Comparison of ENCODE assay signal across 14 cellular contexts in genomic region chr12:124484526-124484953, GRCh38.
DNase-seq lines count a peak whose midpoint lies in the region; ATAC-seq and TF ChIP-seq lines count a peak whose summit lies in the region.
"Had no signal": no experiment of that assay in that cellular context is flagged by ENCODE, and none has a peak within 500 bp of the region (broad histone marks: within the 10 kb centered on the region; RNA-seq: fewer than 3 reads in every experiment).

No MANE protein-coding gene starts in this region.

- TF ChIP-seq CTCF in GM13976 (IDR thresholded peaks at IDR 0.05; ENCODE audit: borderline replicate concordance, control extremely low read depth, extremely low read depth, insufficient read depth, missing control alignments), result no peak

- peak; percentile 54 for DNase-seq in activated CD4-positive, alpha-beta T cell treated with anti-CD3 and anti-CD28 coated beads for 48 hours
- DNase-seq in activated CD4-positive, alpha-beta T cell treated with anti-CD3 and anti-CD28 coated beads, Interleukin-2, amount 10 ng/mL, durations not matched to agents 24 days and 14 days, result no peak
- DNase-seq in GM13976 (ENCODE audit: low spot score), result peak; percentile 73
- peak in 1 of 2 donors; percentile 23 for DNase-seq in memory B cell (ENCODE audit: low spot score in 2 of 2)
- no peak for DNase-seq in DMS153 treated with DMSO at 0.1 percent for 48 hours (lab: John Stamatoyannopoulos, UW; ENCODE audit: unreplicated experiment)
- no peak for DNase-seq in SKM-1 (lab: John Stamatoyannopoulos, UW; ENCODE audit: unreplicated experiment)
- DNase-seq: anterior cingulate cortex, EL, NCI-H146, T-helper 1 cell, trophoblast cell had no signal

- H3K27ac ChIP-seq in KOPT-K1 (ENCODE audit: low read depth, low read length, poor library complexity, severe bottlenecking), result peak overlapping the region; percentile 5

- intact Hi-C loops in activated CD4-positive, alpha-beta T cell treated with anti-CD3 and anti-CD28 coated beads, Interleukin-2, amount 10 ng/mL, durations not matched to agents 24 days and 14 days (cut with micrococcal nuclease), result no loop called here

- H3K4me1 Mint-ChIP-seq in activated CD4-positive, alpha-beta T cell treated with anti-CD3 and anti-CD28 coated beads, Interleukin-2, amount 10 ng/mL, durations not matched to agents 24 days and 14 days, result peaks cover 23% of the 10 kb centered on the region
- peaks cover 40% of the 10 kb centered on the region for H3K4me1 Mint-ChIP-seq in memory B cell

- H3K27me3 Mint-ChIP-seq in activated CD4-positive, alpha-beta T cell treated with anti-CD3 and anti-CD28 coated beads, Interleukin-2, amount 10 ng/mL, durations not matched to agents 24 days and 14 days, result no peaks in the 10 kb centered on the region
- no peaks in the 10 kb centered on the region for H3K27me3 Mint-ChIP-seq in memory B cell

- in situ Hi-C loops in GM13976 (cut with MboI; ENCODE audit: low sequenced_read_pairs, unreplicated experiment), result no loop called here

- H3K9me3 ChIP-seq in KOPT-K1 (ENCODE audit: insufficient read depth, low read length, poor library complexity, severe bottlenecking), result no peaks in the 10 kb centered on the region

- H3K9me3 Mint-ChIP-seq in activated CD4-positive, alpha-beta T cell treated with anti-CD3 and anti-CD28 coated beads, Interleukin-2, amount 10 ng/mL, durations not matched to agents 24 days and 14 days, result no peaks in the 10 kb centered on the region
- H3K9me3 Mint-ChIP-seq in memory B cell, result peaks cover 4% of the 10 kb centered on the region
- H3K9me3 Mint-ChIP-seq: natural killer cell treated with Interleukin-12 subunit alpha and Interleukin-12 subunit beta and Interleukin-15 and Interleukin-18, amount 100 ng/mL, for 72 hours had no signal

- ATAC-seq in memory B cell (ENCODE audit: low read depth), result peak; percentile 66
- no peak for ATAC-seq in GM18907 (IDR thresholded peaks at IDR 0.05; ENCODE audit: unreplicated experiment)
- ATAC-seq: natural killer cell treated with Interleukin-12 subunit alpha and Interleukin-12 subunit beta and Interleukin-15 and Interleukin-18, amount 100 ng/mL, for 72 hours had no signal

- no peak overlapping the region for H3K4me3 Mint-ChIP-seq in activated CD4-positive, alpha-beta T cell treated with anti-CD3 and anti-CD28 coated beads, Interleukin-2, amount 10 ng/mL, durations not matched to agents 24 days and 14 days
- H3K4me3 Mint-ChIP-seq in memory B cell, result peak overlapping the region; percentile 15
- H3K4me3 Mint-ChIP-seq: natural killer cell treated with Interleukin-12 subunit alpha and Interleukin-12 subunit beta and Interleukin-15 and Interleukin-18, amount 100 ng/mL, for 72 hours had no signal

- H3K27ac Mint-ChIP-seq in activated CD4-positive, alpha-beta T cell treated with anti-CD3 and anti-CD28 coated beads, Interleukin-2, amount 10 ng/mL, durations not matched to agents 24 days and 14 days, result no peak overlapping the region
- H3K27ac Mint-ChIP-seq in memory B cell, result peak overlapping the region; percentile 35
- H3K27ac Mint-ChIP-seq: natural killer cell treated with Interleukin-12 subunit alpha and Interleukin-12 subunit beta and Interleukin-15 and Interleukin-18, amount 100 ng/mL, for 72 hours had no signal

- H3K36me3 Mint-ChIP-seq in activated CD4-positive, alpha-beta T cell treated with anti-CD3 and anti-CD28 coated beads, Interleukin-2, amount 10 ng/mL, durations not matched to agents 24 days and 14 days (ENCODE audit: low read depth), result peaks cover 26% of the 10 kb centered on the region
- peaks cover 29% of the 10 kb centered on the region for H3K36me3 Mint-ChIP-seq in memory B cell

- peaks cover 55% of the 10 kb centered on the region for H3K36me3 ChIP-seq in KOPT-K1 (ENCODE audit: insufficient read depth, low read length)

Comparison
In these comparisons a context has a peak if more than half of its experiments do, and no peak if none do; other contexts are left out.
1. DNase-seq: peak in activated CD4-positive, alpha-beta T cell treated with anti-CD3 and anti-CD28 coated beads for 48 hours (single experiment) and GM13976 (single experiment); none in activated CD4-positive, alpha-beta T cell treated with anti-CD3 and anti-CD28 coated beads, Interleukin-2, amount 10 ng/mL, durations not matched to agents 24 days and 14 days (single experiment), DMS153 treated with DMSO at 0.1 percent for 48 hours (single experiment) and SKM-1 (single experiment).